Comparison of ENCODE assay signal across 21 cellular contexts in genomic region chr11:124119103-124119502, GRCh38.
"Had no signal": no experiment of that assay in that cellular context is flagged by ENCODE, and none has a peak within 500 bp of the region (broad histone marks: within the 10 kb centered on the region; RNA-seq: fewer than 3 reads in every experiment).

No MANE protein-coding gene starts in this region.

- H3K9ac ChIP-seq: SK-N-SH had no signal

- H3K9me3 ChIP-seq: SK-N-SH had no signal

- H3K27ac Mint-ChIP-seq: IgD-negative memory B cell had no signal

- H3K27me3 Mint-ChIP-seq: IgD-negative memory B cell had no signal

- H3K9me3 Mint-ChIP-seq: IgD-negative memory B cell had no signal

- H3K4me2 ChIP-seq: SK-N-SH had no signal

- H3K9me2 ChIP-seq: SK-N-SH had no signal

- DNase-seq: KBM-7, MV-4-11, NCI-H1048, NCI-H1105, NCI-H1417, NCI-H1436 treated with DMSO at 0.1 percent for 48 hours, NCI-H1694, NCI-H187 treated with DMSO at 0.1 percent for 48 hours, NCI-H2029 treated with DMSO at 0.1 percent for 48 hours, NCI-H2171 treated with DMSO at 0.1 percent for 48 hours, NCI-H345, NCI-H446 treated with DMSO at 0.1 percent for 48 hours, NCI-H510A treated with DMSO at 0.1 percent for 48 hours, NCI-H69, NCI-H774, SHP77, SK-N-SH, SW 1271 had no signal

- FAIRE-seq: RCC 7860 had no signal

- H3K27ac ChIP-seq: RWPE1 had no signal
